ENCODE assay signal across 20 cellular contexts in the genomic region with DNA sequence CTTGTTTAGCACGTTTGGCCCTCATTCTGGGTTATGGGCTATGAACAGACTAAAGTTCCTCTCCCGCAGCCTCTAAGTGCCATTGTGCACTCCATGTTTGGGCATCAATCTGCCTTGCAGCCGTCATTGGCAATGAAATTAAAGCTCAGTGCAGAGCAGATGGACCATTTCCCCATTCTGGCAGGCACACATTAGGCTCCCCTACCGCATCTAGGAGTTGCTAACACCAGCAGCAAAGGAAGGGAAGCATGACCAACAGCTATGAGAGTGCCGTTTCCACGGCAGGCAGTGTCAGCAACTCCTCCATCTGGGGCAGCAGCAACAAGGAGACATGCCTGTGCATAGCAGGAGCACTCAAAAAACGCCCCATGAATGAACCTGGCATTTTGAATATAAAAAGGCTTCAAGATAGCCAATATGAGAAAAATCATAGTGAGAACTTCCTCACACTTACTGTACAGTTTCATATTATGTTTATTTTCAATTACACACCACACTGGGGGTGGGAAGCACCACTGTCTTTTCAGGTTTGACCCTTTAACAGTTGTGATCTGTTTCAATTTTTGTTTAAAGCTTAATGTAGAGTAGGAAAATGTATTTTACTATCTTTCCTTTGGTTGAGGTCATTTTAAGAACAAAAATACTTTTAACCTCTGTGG.
A peak's percentile ranks its signal among the peaks of the same experiment; 100 is the strongest.
DNase-seq lines count a peak whose midpoint lies in the region; ATAC-seq and TF ChIP-seq lines count a peak whose summit lies in the region.
"Had no signal": no experiment of that assay in that cellular context is flagged by ENCODE, and none has a peak within 500 bp of the region (broad histone marks: within the 10 kb centered on the region; RNA-seq: fewer than 3 reads in every experiment).

No MANE protein-coding gene starts in this region.

- ATAC-seq in GM19324 (IDR thresholded peaks at IDR 0.05; ENCODE audit: low FRiP score, unreplicated experiment), result peak; percentile 90
- peak; percentile 38 for ATAC-seq in left ventricle myocardium superior
- no peak for ATAC-seq in activated CD4-positive, CD25-positive, alpha-beta regulatory T cell treated with anti-CD3 and anti-CD28 coated beads, Interleukin-2, amount 50 U/mL, for 24 hours

- intact Hi-C loops in left ventricle myocardium superior (cut with micrococcal nuclease), result no loop called here

- peak; percentile 44 to 75 for DNase-seq in NCI-H2081 (lab: John Stamatoyannopoulos, UW)
- DNase-seq in NCI-H2081 treated with DMSO at 0.1 percent for 48 hours (lab: John Stamatoyannopoulos, UW), result no peak
- peak; percentile 92 to 96 for DNase-seq in NCI-H446 (lab: John Stamatoyannopoulos, UW)
- DNase-seq in left ventricle myocardium superior, result no peak
- no peak for DNase-seq in GM20000 (ENCODE audit: low spot score)
- DNase-seq in activated gamma-delta T cell (lab: John Stamatoyannopoulos, UW), result no peak
- DNase-seq: activated CD4-positive, alpha-beta memory T cell treated with anti-CD3 and anti-CD28 coated beads for 36 hours; activated CD8-positive, alpha-beta memory T cell treated with anti-CD3 and anti-CD28 coated beads, Interleukin-2, amount 50 U/mL, for 48 hours; activated naive CD8-positive, alpha-beta T cell treated with anti-CD3 and anti-CD28 coated beads, Interleukin-2, amount 10 ng/mL, durations not matched to agents 7 days and 5 days; CD4-positive, alpha-beta T cell; cerebellar nuclear complex; DMS153; NCI-H1105 treated with DMSO at 0.1 percent for 48 hours; NCI-H526 treated with DMSO at 0.1 percent for 48 hours; sigmoid colon; stimulated activated CD4-positive, alpha-beta T cell treated with anti-CD3 and anti-CD28 coated beads, Interleukin-15, amount 100 ng/mL, for 24 hours; T-helper 9 cell; tibial artery had no signal

- no peak for TF ChIP-seq CTCF in GM20000 (IDR thresholded peaks at IDR 0.05; ENCODE audit: extremely low read depth, missing control alignments)

Comparison
In these comparisons a context has a peak if more than half of its experiments do, and no peak if none do; other contexts are left out.
1. DNase-seq: peak in NCI-H2081 (2 of 2) and NCI-H446 (2 of 2); none in NCI-H2081 treated with DMSO at 0.1 percent for 48 hours (single experiment), left ventricle myocardium superior (single experiment), GM20000 (single experiment) and activated gamma-delta T cell (single experiment).
2. ATAC-seq: peak in GM19324 (single experiment) and left ventricle myocardium superior (single experiment); none in activated CD4-positive, CD25-positive, alpha-beta regulatory T cell treated with anti-CD3 and anti-CD28 coated beads, Interleukin-2, amount 50 U/mL, for 24 hours (0 of 2).